In genomic region chr17:59838196-59838911, GRCh38 we compare ENCODE assay signal across 8 cellular contexts. TPM values are rescaled to one million over a fixed set of nuclear protein-coding genes. Genes with fewer than 3 reads are reported as not detected.
A peak's percentile ranks its signal among the peaks of the same experiment; 100 is the strongest.
DNase-seq lines count a peak whose midpoint lies in the region; ATAC-seq, FAIRE-seq and TF ChIP-seq lines count a peak whose summit lies in the region.

No MANE protein-coding gene starts in this region.

- TF ChIP-seq CTCF in PC-9 (conservative IDR thresholded peaks at IDR 0.05) = peak; percentile 28; the same call in 1 of the 2 replicates
- TF ChIP-seq CTCF in bronchial epithelial cell (IDR thresholded peaks at IDR 0.05; ENCODE audit: insufficient read depth, low read length, severe bottlenecking) = no peak
- no peak for TF ChIP-seq CTCF in upper lobe of right lung (IDR thresholded peaks at IDR 0.05)

- DNase-seq in PC-9 (no peak), bronchial epithelial cell (ENCODE audit: low read depth) (no peak), lung microvascular endothelial cell (ENCODE audit: low read depth in 2 of 2) (peak; percentile 40 to 52), upper lobe of right lung (no peak), anterior cingulate cortex (lab: John Stamatoyannopoulos, UW) (no peak)

- peak; percentile 40 for TF ChIP-seq POLR2A in GM18951 (IDR thresholded peaks at IDR 0.05; ENCODE audit: extremely low read depth, insufficient read depth, insufficient read length)

- H3F3A ChIP-seq in PC-9 (ENCODE audit: insufficient read depth, low read depth) = peaks cover 94% of the 10 kb centered on the region

- BruUV-seq in PC-9 (replicated peaks; lab: Mats Ljungman, UMichigan) = TSS peak; percentile 34

- H3K9me3 ChIP-seq in PC-9 (ENCODE audit: insufficient read depth, low read depth) (no peaks in the 10 kb centered on the region), upper lobe of right lung (no peaks in the 10 kb centered on the region)

- peaks cover 21% of the 10 kb centered on the region for H4K20me1 ChIP-seq in PC-9 (ENCODE audit: insufficient read depth)

- in situ Hi-C loops in GM18951 (cut with MboI; ENCODE audit: low sequenced_read_pairs, unreplicated experiment) = no loop called here

- H3K4me2 ChIP-seq in PC-9 = peak overlapping the region; percentile 87

- H3K9me2 ChIP-seq in PC-9 (ENCODE audit: insufficient read depth) = no peaks in the 10 kb centered on the region

- no peak overlapping the region for H2AFZ ChIP-seq in PC-9

- peaks cover 76% of the 10 kb centered on the region for H3K79me2 ChIP-seq in PC-9 (ENCODE audit: low read depth)

- H3K4me3 ChIP-seq in PC-9 (peak overlapping the region; percentile 88), bronchial epithelial cell (ENCODE audit: low read depth, low read length) (peak overlapping the region; percentile 89), upper lobe of right lung (peak overlapping the region; percentile 85)

- FAIRE-seq in bronchial epithelial cell (lab: Jason Lieb, UNC) = no peak

- H3K4me1 ChIP-seq in PC-9 (replicated peaks; ENCODE audit: insufficient read depth) (peaks cover 46% of the 10 kb centered on the region), upper lobe of right lung (peaks cover 20% of the 10 kb centered on the region)

- ATAC-seq in upper lobe of right lung (no peak), HG02884 (IDR thresholded peaks at IDR 0.05; ENCODE audit: unreplicated experiment) (no peak), GM19395 (IDR thresholded peaks at IDR 0.05; ENCODE audit: unreplicated experiment) (no peak)

- H3K27me3 ChIP-seq in PC-9 (ENCODE audit: insufficient read depth, low read depth) = no peaks in the 10 kb centered on the region
- no peaks in the 10 kb centered on the region for H3K27me3 ChIP-seq in bronchial epithelial cell (ENCODE audit: control insufficient read depth, insufficient read depth, low read length)
- H3K27me3 ChIP-seq in upper lobe of right lung = no peaks in the 10 kb centered on the region

- CTCF ChIA-PET in PC-9 (lab: Charles Lee) = interaction anchor here (0.7 to 1.5 kb wide), 2 partner anchors 9 to 52 kb away, joined by 3 to 9 read pairs; no protein-coding TSS in a partner anchor

- peaks cover 42% of the 10 kb centered on the region for H3K36me3 ChIP-seq in PC-9 (ENCODE audit: low read depth)
- H3K36me3 ChIP-seq in bronchial epithelial cell (ENCODE audit: control insufficient read depth, insufficient read depth, low read length) = peaks cover 4% of the 10 kb centered on the region
- peaks cover 14% of the 10 kb centered on the region for H3K36me3 ChIP-seq in upper lobe of right lung

- intact Hi-C loops in PC-9 (cut with micrococcal nuclease; ENCODE audit: unreplicated experiment) (no loop called here), upper lobe of right lung (cut with DNase I) (no loop called here)

- H3K27ac ChIP-seq in PC-9 (peak overlapping the region; percentile 99), upper lobe of right lung (peak overlapping the region; percentile 98)

- POLR2A ChIA-PET in PC-9 (lab: Charles Lee; ENCODE audit: unreplicated experiment) = interaction anchor here (0.6 to 2.4 kb wide), 12 partner anchors 9 to 731 kb away, joined by 5 to 41 read pairs (median 20); partner anchors contain the start of gene TRIM37

RNA-seq across cellular contexts. Expression of gene TUBD1, which starts 54.4 kb away (rescaled TPM):
- total RNA-seq in PC-9 (2021) = 11.8 and 13.5 TPM in 2 replicates
- 7.6 TPM in 2 replicates for total RNA-seq in bronchial epithelial cell
- total RNA-seq in lung microvascular endothelial cell = 5.0 and 8.3 TPM in 2 replicates
- total RNA-seq in upper lobe of right lung = 15.3 TPM

RNA-seq across cellular contexts. Expression of gene RPS6KB1, which starts 54.6 kb away (rescaled TPM):
- total RNA-seq in PC-9 (2021) (31.4 and 41.8 TPM in 2 replicates), bronchial epithelial cell (37.1 and 39.0 TPM in 2 replicates), lung microvascular endothelial cell (17.7 and 24.2 TPM in 2 replicates), upper lobe of right lung (34.9 TPM)

Comparison
In these comparisons a context has a peak if more than half of its experiments do, and no peak if none do; other contexts are left out.
1. DNase-seq: peak in lung microvascular endothelial cell (2 of 2); none in PC-9 (0 of 2), bronchial epithelial cell (single experiment), upper lobe of right lung (single experiment) and anterior cingulate cortex (0 of 58).
2. Peak in every context shown above with its lines, with median percentiles within 50 percentile points of each other: H3K4me3 ChIP-seq.